Comparison of ENCODE assay signal across 8 cellular contexts in genomic region chr11:95790123-95790932, GRCh38. TPM values are rescaled to one million over a fixed set of nuclear protein-coding genes. Genes with fewer than 3 reads are reported as not detected.
DNase-seq lines count a peak whose midpoint lies in the region; ATAC-seq and TF ChIP-seq lines count a peak whose summit lies in the region.

Gene CEP57, plus strand, starts transcription at chr11:95790498. Its CDS starts 201 bp downstream, at chr11:95790699.

- H3K4me2 ChIP-seq in SU-DHL-6 (ENCODE audit: low read depth, low read length, poor library complexity, severe bottlenecking) = peak within 1 kb of the TSS; percentile 78

- peak; percentile 66 for ATAC-seq in HG02678 (IDR thresholded peaks at IDR 0.05; ENCODE audit: unreplicated experiment)
- peak; percentile 64 for ATAC-seq in activated naive CD8-positive, alpha-beta T cell treated with anti-CD3 and anti-CD28 coated beads, Interleukin-2, amount 10 ng/mL, durations not matched to agents 7 days and 5 days (ENCODE audit: low read depth)

- peak within 1 kb of the TSS; percentile 100 for H3K9ac ChIP-seq in SU-DHL-6 (ENCODE audit: low read length)

- DNase-seq in NCI-H128 (lab: John Stamatoyannopoulos, UW; ENCODE audit: unreplicated experiment) = peak; percentile 90
- DNase-seq in activated naive CD8-positive, alpha-beta T cell treated with anti-CD3 and anti-CD28 coated beads, Interleukin-2, amount 10 ng/mL, durations not matched to agents 7 days and 5 days = peak; percentile 89
- peak; percentile 85 to 99 (median 96) for DNase-seq in head of caudate nucleus
- DNase-seq in osteocyte (ENCODE audit: extremely low spot score, unreplicated experiment) = peak; percentile 97

- intact Hi-C loops in head of caudate nucleus (cut with DNase I) = no loop called here

- peaks cover 69% of the 10 kb centered on the region for H3K79me2 ChIP-seq in SU-DHL-6 (ENCODE audit: insufficient read depth, low read length)

- H3K27ac ChIP-seq in SU-DHL-6 (ENCODE audit: low read depth, low read length) = peak within 1 kb of the TSS; percentile 96
- peak within 1 kb of the TSS; percentile 99 for H3K27ac ChIP-seq in thymus (ENCODE audit: low read depth)

- no peaks in the 10 kb centered on the region for H3K9me2 ChIP-seq in SU-DHL-6 (replicated peaks; ENCODE audit: insufficient read depth, low read length)

- H3K27ac Mint-ChIP-seq in activated naive CD8-positive, alpha-beta T cell treated with anti-CD3 and anti-CD28 coated beads, Interleukin-2, amount 10 ng/mL, durations not matched to agents 7 days and 5 days = peak within 1 kb of the TSS; percentile 100
- H3K27ac Mint-ChIP-seq in osteocyte (ENCODE audit: unreplicated experiment) = peak within 1 kb of the TSS; percentile 100

- H3K4me3 Mint-ChIP-seq in activated naive CD8-positive, alpha-beta T cell treated with anti-CD3 and anti-CD28 coated beads, Interleukin-2, amount 10 ng/mL, durations not matched to agents 7 days and 5 days = peak within 1 kb of the TSS; percentile 95
- H3K4me3 Mint-ChIP-seq in osteocyte (ENCODE audit: unreplicated experiment) = peak within 1 kb of the TSS; percentile 100

- H3K9me3 ChIP-seq in SU-DHL-6 (ENCODE audit: insufficient read depth, low read length) (no peaks in the 10 kb centered on the region), thymus (ENCODE audit: control insufficient read depth) (no peaks in the 10 kb centered on the region)

- no peaks in the 10 kb centered on the region for H3K9me3 Mint-ChIP-seq in activated naive CD8-positive, alpha-beta T cell treated with anti-CD3 and anti-CD28 coated beads, Interleukin-2, amount 10 ng/mL, durations not matched to agents 7 days and 5 days
- no peaks in the 10 kb centered on the region for H3K9me3 Mint-ChIP-seq in osteocyte (ENCODE audit: unreplicated experiment)

- TF ChIP-seq POLR2A in GM10847 (IDR thresholded peaks at IDR 0.05; ENCODE audit: extremely low read depth, insufficient read length) = peak; percentile 63

- TF ChIP-seq CTCF in SU-DHL-6 (IDR thresholded peaks at IDR 0.05; ENCODE audit: insufficient read depth, low read length, poor library complexity, severe bottlenecking) = no peak
- no peak for TF ChIP-seq CTCF in osteocyte (IDR thresholded peaks at IDR 0.05)

- peaks cover 9% of the 10 kb centered on the region; the same call in 1 of the 2 replicates for H3F3A ChIP-seq in SU-DHL-6 (ENCODE audit: insufficient read depth)

- H3K4me1 ChIP-seq in thymus (ENCODE audit: control insufficient read depth, insufficient read depth, low read length) = peaks cover 10% of the 10 kb centered on the region

- H3K4me1 Mint-ChIP-seq in activated naive CD8-positive, alpha-beta T cell treated with anti-CD3 and anti-CD28 coated beads, Interleukin-2, amount 10 ng/mL, durations not matched to agents 7 days and 5 days = peaks cover 44% of the 10 kb centered on the region
- H3K4me1 Mint-ChIP-seq in osteocyte (ENCODE audit: unreplicated experiment) = peaks cover 27% of the 10 kb centered on the region

- POLR2A ChIA-PET in activated naive CD8-positive, alpha-beta T cell treated with anti-CD3 and anti-CD28 coated beads, Interleukin-2, amount 10 ng/mL, durations not matched to agents 7 days and 5 days (lab: Charles Lee) = interaction anchor here (0.7 to 5.0 kb wide), 31 partner anchors 9 to 1661 kb away, joined by 3 to 55 read pairs (median 4); partner anchors contain the start of genes CCDC82, CWC15, ENDOD1 and JRKL

- H3K36me3 ChIP-seq in SU-DHL-6 (ENCODE audit: low read length) (peaks cover 22% of the 10 kb centered on the region; the same call in 1 of the 2 replicates), thymus (ENCODE audit: control insufficient read depth, insufficient read depth) (peaks cover 2% of the 10 kb centered on the region)

- peak within 1 kb of the TSS; percentile 76 for H2AFZ ChIP-seq in SU-DHL-6 (ENCODE audit: low read depth, low read length, severe bottlenecking)

- peaks cover 13% of the 10 kb centered on the region; the same call in 1 of the 2 replicates for H4K20me1 ChIP-seq in SU-DHL-6 (ENCODE audit: low read depth, low read length)

- H3K4me3 ChIP-seq in SU-DHL-6 (ENCODE audit: insufficient read depth, low read length, poor library complexity, severe bottlenecking) = peak within 1 kb of the TSS; percentile 100
- peak within 1 kb of the TSS; percentile 91 for H3K4me3 ChIP-seq in thymus (ENCODE audit: low read length)

- peaks cover 23% of the 10 kb centered on the region for H3K36me3 Mint-ChIP-seq in activated naive CD8-positive, alpha-beta T cell treated with anti-CD3 and anti-CD28 coated beads, Interleukin-2, amount 10 ng/mL, durations not matched to agents 7 days and 5 days
- peaks cover 10% of the 10 kb centered on the region for H3K36me3 Mint-ChIP-seq in osteocyte (ENCODE audit: unreplicated experiment)

- WGBS in thymus = under 1% methylated on average over 55 of the region's 55 CpGs

- H3K27me3 ChIP-seq in SU-DHL-6 (ENCODE audit: low read length) (no peaks in the 10 kb centered on the region), thymus (ENCODE audit: control insufficient read depth, insufficient read depth) (no peaks in the 10 kb centered on the region)

- H3K27me3 Mint-ChIP-seq in activated naive CD8-positive, alpha-beta T cell treated with anti-CD3 and anti-CD28 coated beads, Interleukin-2, amount 10 ng/mL, durations not matched to agents 7 days and 5 days = no peaks in the 10 kb centered on the region
- no peaks in the 10 kb centered on the region for H3K27me3 Mint-ChIP-seq in osteocyte (ENCODE audit: unreplicated experiment)

RNA-seq across cellular contexts. Expression of gene CEP57, which starts in this region (rescaled TPM):
- total RNA-seq in activated naive CD8-positive, alpha-beta T cell treated with anti-CD3 and anti-CD28 coated beads, Interleukin-2, amount 10 ng/mL, durations not matched to agents 7 days and 5 days = 100 to 1,000 TPM; 101 to 106 TPM
- 31.3 and 37.0 TPM in 2 replicates for total RNA-seq in osteocyte
- 42.8 TPM for polyA plus RNA-seq in thymus

Comparison
In these comparisons a context has a peak if more than half of its experiments do, and no peak if none do; other contexts are left out.
1. Peak in every context shown above with its lines: DNase-seq, ATAC-seq, H3K4me3 ChIP-seq and H3K27ac ChIP-seq.